In genomic region chr20:31826074-31826473, GRCh38 we compare ENCODE assay signal across 1 cellular context.
TF ChIP-seq lines count a peak whose summit lies in the region.

No MANE protein-coding gene starts in this region.

TF ChIP-seq in HepG2, 621 proteins besides CTCF, POLR2A, EP300 and RAD21:
- no peak for TF ChIP-seq ARID5B (CRISPR knock-in tag; IDR thresholded peaks at IDR 0.05)
- TF ChIP-seq CBX2 (IDR thresholded peaks at IDR 0.05; ENCODE audit: low read depth, low read length), result no peak
- TF ChIP-seq CBX2 (CRISPR knock-in tag; IDR thresholded peaks at IDR 0.05; ENCODE audit: low read depth), result no peak
- peak; percentile 51 to 56; a peak in 3 of 4 replicates for TF ChIP-seq MAFK (conservative IDR thresholded peaks at IDR 0.05 in 1 of 2, IDR thresholded peaks at IDR 0.05 in 1 of 2; ENCODE audit: low read length in 2 of 2)
- peak; percentile 30; the same call in 1 of the 2 replicates for TF ChIP-seq MAFF (IDR thresholded peaks at IDR 0.05; ENCODE audit: low read depth, low read length)
- TF ChIP-seq ZSCAN22 (CRISPR knock-in tag; IDR thresholded peaks at IDR 0.05), result no peak
TF ChIP-seq in HepG2: peak in this region for 2.
